In the genomic region with DNA sequence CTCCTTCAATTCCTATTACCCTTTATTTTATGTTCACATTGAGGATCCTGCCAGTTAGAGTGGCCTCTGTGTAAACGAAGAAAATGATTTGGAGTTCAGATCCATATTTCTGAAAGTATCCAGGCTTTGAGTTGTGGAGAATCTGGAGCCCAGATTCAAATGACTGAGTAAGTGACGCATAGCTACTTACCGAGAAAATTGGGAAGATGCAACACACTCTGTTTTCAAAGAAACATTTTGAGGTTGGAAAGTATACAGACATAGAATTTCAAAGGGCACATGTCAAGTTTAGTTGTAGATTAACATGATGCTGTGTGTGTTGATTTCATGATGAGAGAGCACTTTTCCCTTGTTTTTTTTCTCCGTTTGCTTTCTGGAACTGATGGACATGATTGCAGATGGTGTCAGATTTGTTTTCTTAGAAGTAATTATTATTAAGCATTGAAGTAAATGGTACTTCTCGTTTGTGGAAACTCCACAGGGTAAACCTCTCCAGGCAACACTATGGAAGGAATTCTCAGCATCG, we compare ENCODE assay signal across 1 cellular context.
TF ChIP-seq lines count a peak whose summit lies in the region.

No MANE protein-coding gene starts in this region.

TF ChIP-seq in H1, 55 proteins besides CTCF, POLR2A, EP300 and RAD21:
- TF ChIP-seq, protein P1, sequence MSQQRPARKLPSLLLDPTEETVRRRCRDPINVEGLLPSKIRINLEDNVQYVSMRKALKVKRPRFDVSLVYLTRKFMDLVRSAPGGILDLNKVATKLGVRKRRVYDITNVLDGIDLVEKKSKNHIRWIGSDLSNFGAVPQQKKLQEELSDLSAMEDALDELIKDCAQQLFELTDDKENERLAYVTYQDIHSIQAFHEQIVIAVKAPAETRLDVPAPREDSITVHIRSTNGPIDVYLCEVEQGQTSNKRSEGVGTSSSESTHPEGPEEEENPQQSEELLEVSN (IDR thresholded peaks at IDR 0.05), result no peak
- TF ChIP-seq CREB1 (IDR thresholded peaks at IDR 0.05), result no peak
- TF ChIP-seq CHD2 (IDR thresholded peaks at IDR 0.05; ENCODE audit: low read length), result no peak
- TF ChIP-seq BRCA1 (IDR thresholded peaks at IDR 0.05; ENCODE audit: low read depth, low read length), result no peak
